Comparison of ENCODE assay signal across 8 cellular contexts in the genomic region with DNA sequence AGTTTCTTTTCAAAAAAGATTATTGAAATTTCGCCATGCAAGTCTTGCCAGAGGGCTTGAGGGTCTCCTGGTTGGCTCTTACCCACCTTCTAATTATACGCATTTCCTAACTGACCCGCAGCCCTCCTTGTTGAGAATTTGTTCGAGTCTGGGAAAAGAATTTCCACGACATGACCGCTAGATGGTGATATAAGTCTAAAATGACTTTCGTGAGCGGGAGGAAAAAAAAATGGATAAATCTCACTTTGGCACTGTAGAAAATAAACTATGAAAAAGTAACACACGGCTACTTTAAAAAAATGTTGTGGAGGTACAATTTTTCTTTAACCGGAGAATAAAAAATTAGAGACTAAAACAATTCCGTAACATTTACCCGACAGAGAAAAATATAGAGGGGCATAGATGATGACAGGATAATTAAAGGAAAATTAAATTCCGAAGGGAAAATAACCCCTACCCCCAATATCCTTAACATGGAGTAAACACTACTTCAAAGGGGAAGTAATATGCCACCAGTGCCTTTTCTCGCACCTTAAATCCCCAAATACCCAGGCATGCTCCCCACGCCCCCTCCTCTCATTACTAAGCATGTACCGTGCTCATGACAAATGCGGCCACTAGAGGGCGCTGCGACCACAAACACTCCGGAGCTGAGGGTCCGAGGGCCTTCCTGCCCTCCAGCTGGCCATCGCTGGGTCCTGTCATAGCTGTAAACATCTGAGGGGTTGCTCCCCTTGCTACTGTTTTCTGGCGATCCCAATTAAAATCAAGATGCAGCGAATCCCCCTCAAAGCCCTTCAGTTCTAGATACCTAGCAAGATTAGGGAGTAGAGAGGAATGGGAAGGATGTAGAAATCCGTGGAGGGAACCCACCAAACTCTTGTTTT.
DNase-seq lines count a peak whose midpoint lies in the region; ATAC-seq and TF ChIP-seq lines count a peak whose summit lies in the region.

No MANE protein-coding gene starts in this region.

- BruUV-seq in Calu3 (replicated peaks; lab: Mats Ljungman, UMichigan): no TSS peak

- TF ChIP-seq CTCF in Calu3 (IDR thresholded peaks at IDR 0.05; ENCODE audit: unreplicated experiment) (peak; percentile 97), GM20000 (IDR thresholded peaks at IDR 0.05; ENCODE audit: extremely low read depth, missing control alignments) (peak; percentile 65), LNCAP (IDR thresholded peaks at IDR 0.05) (peak; percentile 99), brain microvascular endothelial cell (IDR thresholded peaks at IDR 0.05; ENCODE audit: low read depth, low read length, missing control alignments) (peak; percentile 95)

- peaks cover 10% of the 10 kb centered on the region for H3K4me1 Mint-ChIP-seq in Calu3 (ENCODE audit: low read depth, unreplicated experiment)

- ATAC-seq in GM21737 (IDR thresholded peaks at IDR 0.05; ENCODE audit: unreplicated experiment): no peak

- H3K27me3 Mint-ChIP-seq in Calu3 (ENCODE audit: unreplicated experiment): peaks cover 86% of the 10 kb centered on the region

- H3K36me3 ChIP-seq in brain microvascular endothelial cell (replicated peaks): no peaks in the 10 kb centered on the region

- no peak overlapping the region for H3K27ac ChIP-seq in brain microvascular endothelial cell

- H3K4me3 Mint-ChIP-seq in Calu3 (ENCODE audit: low read depth, unreplicated experiment): peak overlapping the region; percentile 3

- H3K27ac Mint-ChIP-seq in Calu3 (ENCODE audit: unreplicated experiment): no peak overlapping the region

- H3K36me3 Mint-ChIP-seq in Calu3 (ENCODE audit: insufficient read depth, unreplicated experiment): no peaks in the 10 kb centered on the region

- in situ Hi-C loops in brain microvascular endothelial cell (cut with HindIII; ENCODE audit: low pct_ligation_motif_present, low sequenced_read_pairs): no loop called here

- peak; percentile 63 for DNase-seq in Calu3
- peak; percentile 49 for DNase-seq in GM20000 (ENCODE audit: low spot score)
- DNase-seq in RKO (ENCODE audit: low spot score): peak; percentile 72
- DNase-seq in brain microvascular endothelial cell: peak; percentile 43
- DNase-seq in iPS-NIHi7 (ENCODE audit: extremely low spot score): peak; percentile 89
- peak; percentile 29 for DNase-seq in stimulated activated CD4-positive, alpha-beta T cell treated with anti-CD3 and anti-CD28 coated beads, Interleukin-1b, Interleukin-23, amount 100 ng/mL, for 48 hours

- no peaks in the 10 kb centered on the region for H3K9me3 Mint-ChIP-seq in Calu3 (ENCODE audit: low read depth, unreplicated experiment)

- no peaks in the 10 kb centered on the region for H3K27me3 ChIP-seq in brain microvascular endothelial cell (replicated peaks)

- intact Hi-C loops in Calu3 (cut with micrococcal nuclease; ENCODE audit: unreplicated experiment): loop anchor here (1.0 to 5.0 kb wide), 7 partner anchors 285 to 1049 kb away; no protein-coding TSS in a partner anchor

- CTCF ChIA-PET in Calu3 (lab: Charles Lee): interaction anchor here (0.6 to 1.9 kb wide), 4 partner anchors 284 to 1016 kb away, joined by 3 to 7 read pairs (median 3); no protein-coding TSS in a partner anchor

- peak overlapping the region; percentile 26 for H3K4me3 ChIP-seq in brain microvascular endothelial cell (ENCODE audit: low read depth, low read length)

Comparison
In these comparisons a context has a peak if more than half of its experiments do, and no peak if none do; other contexts are left out.
1. DNase-seq: peak in every context shown above with its lines; median percentile 89 in iPS-NIHi7; 72 in RKO; 63 in Calu3; 49 in GM20000; 43 in brain microvascular endothelial cell; 29 in stimulated activated CD4-positive, alpha-beta T cell treated with anti-CD3 and anti-CD28 coated beads, Interleukin-1b, Interleukin-23, amount 100 ng/mL, for 48 hours.